ENCODE assay signal across 1 cellular context in the genomic region with DNA sequence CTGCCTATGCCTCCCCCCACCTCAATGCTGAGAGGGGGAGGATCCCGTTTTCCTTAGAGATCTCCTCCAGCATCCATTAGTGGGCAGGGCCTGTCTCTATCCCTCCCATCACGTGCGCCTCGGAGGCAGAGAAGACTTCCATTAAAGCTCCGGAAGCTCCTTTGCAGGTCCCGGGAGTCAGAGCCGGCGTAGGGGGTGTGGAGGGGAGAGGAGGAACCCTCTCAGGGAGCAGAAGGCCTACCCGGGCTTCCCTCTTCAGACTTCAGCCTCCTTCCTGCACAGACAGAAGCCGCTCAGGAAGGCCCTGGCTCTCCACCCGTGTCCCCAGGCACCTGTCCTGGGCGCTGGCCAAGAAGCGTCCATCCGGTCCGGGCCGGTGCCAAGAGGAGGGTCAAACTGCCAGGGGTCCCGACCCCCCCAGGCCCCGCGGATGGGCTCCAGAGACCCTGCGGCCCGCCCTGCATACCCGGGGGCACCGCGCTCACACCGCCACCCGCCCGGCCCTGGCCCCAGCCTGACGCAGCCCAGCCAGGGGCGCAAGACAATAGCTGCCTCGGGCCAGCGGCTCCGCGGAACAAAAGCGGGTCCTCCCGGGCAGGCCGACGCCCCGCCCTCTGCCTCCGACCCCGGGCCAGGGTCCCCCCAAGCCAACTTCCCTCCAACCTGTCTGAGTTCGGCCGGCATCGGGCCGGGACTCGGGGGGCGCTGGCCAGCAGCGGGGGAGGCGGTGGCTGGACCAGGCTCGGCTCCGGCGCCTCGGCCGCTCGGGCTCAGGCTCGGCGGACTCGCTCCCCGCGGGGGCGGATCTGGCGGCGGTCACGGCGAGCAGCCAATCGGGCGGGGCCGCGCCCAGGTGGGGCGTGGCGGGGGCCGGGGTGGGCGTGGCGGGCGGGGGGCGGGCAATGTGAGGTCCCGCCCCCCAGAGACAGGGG.
TF ChIP-seq lines count a peak whose summit lies in the region.

No MANE protein-coding gene starts in this region.

TF ChIP-seq in K562, 482 proteins besides CTCF, POLR2A, EP300 and RAD21 (continues in another document):
- TF ChIP-seq MEIS2 (IDR thresholded peaks at IDR 0.05; ENCODE audit: partially characterized antibody) (no peak), CHD4 (IDR thresholded peaks at IDR 0.05; ENCODE audit: insufficient read depth, insufficient replicate concordance, low read depth, low read length, poor library complexity, severe bottlenecking) (peak; percentile 92), MXI1 (IDR thresholded peaks at IDR 0.05; ENCODE audit: low read depth, low read length) (no peak), HMG20A (CRISPR knock-in tag; conservative IDR thresholded peaks at IDR 0.05) (no peak), BMI1 (IDR thresholded peaks at IDR 0.05; ENCODE audit: low read length) (no peak), ELF2 (CRISPR knock-in tag; IDR thresholded peaks at IDR 0.05) (peak; percentile 91), NRF1 (conservative IDR thresholded peaks at IDR 0.05 in 1 of 2, IDR thresholded peaks at IDR 0.05 in 1 of 2) (peak; percentile 58 to 70), TFAM (CRISPR knock-in tag; conservative IDR thresholded peaks at IDR 0.05) (no peak), POLR2G (IDR thresholded peaks at IDR 0.05; ENCODE audit: low read depth, low read length) (peak; percentile 82), ZC3H11A (IDR thresholded peaks at IDR 0.05; ENCODE audit: low read depth, low read length) (peak; percentile 75; the same call in 1 of the 2 replicates), RAD51 (IDR thresholded peaks at IDR 0.05; ENCODE audit: borderline replicate concordance, low read depth) (peak; percentile 45; the same call in 1 of the 2 replicates), ZNF583 (CRISPR knock-in tag; IDR thresholded peaks at IDR 0.05) (peak; percentile 81; the same call in 1 of the 2 replicates), NR4A1 (CRISPR knock-in tag; IDR thresholded peaks at IDR 0.05) (no peak), NR4A1 (tag; IDR thresholded peaks at IDR 0.05) (peak; percentile 80), CAMTA2 (CRISPR knock-in tag; conservative IDR thresholded peaks at IDR 0.05) (peak; percentile 96), ARID4B (CRISPR knock-in tag; IDR thresholded peaks at IDR 0.05) (no peak), JUND (IDR thresholded peaks at IDR 0.05; ENCODE audit: borderline replicate concordance, low read depth, low read length) (peak; percentile 47), JUND (tag; IDR thresholded peaks at IDR 0.05; ENCODE audit: borderline replicate concordance, low read depth, low read length) (0 out of 3 replicates have a peak, but pooled peaks have one; percentile 8), ETS1 (conservative IDR thresholded peaks at IDR 0.05; ENCODE audit: control insufficient read depth, low read depth, low read length) (peak; percentile 91; the same call in 1 of the 2 replicates), CBX3 (IDR thresholded peaks at IDR 0.05; ENCODE audit: borderline replicate concordance in 1 of 2, low read length in 2 of 2) (no peak), ZBTB2 (IDR thresholded peaks at IDR 0.05) (no peak), WHSC1 (IDR thresholded peaks at IDR 0.05; ENCODE audit: low read length) (no peak), USF2 (CRISPR knock-in tag; IDR thresholded peaks at IDR 0.05) (peak; percentile 79), GTF2E2 (tag; IDR thresholded peaks at IDR 0.05) (0 out of 2 replicates have a peak, but pooled peaks have one; percentile 69), ZNF184 (CRISPR knock-in tag; IDR thresholded peaks at IDR 0.05) (peak; percentile 20; the same call in 1 of the 2 replicates), POU5F1 (IDR thresholded peaks at IDR 0.05; ENCODE audit: borderline replicate concordance, low read depth, low read length, partially characterized antibody) (peak; percentile 73), SRF (CRISPR knock-in tag; IDR thresholded peaks at IDR 0.05) (no peak; a peak in 1 of 4 replicates), ZNF77 (CRISPR knock-in tag; IDR thresholded peaks at IDR 0.05) (no peak; the same call in 1 of the 2 replicates), THRB (CRISPR knock-in tag; conservative IDR thresholded peaks at IDR 0.05) (no peak; the same call in 1 of the 2 replicates), ZNF699 (CRISPR knock-in tag; IDR thresholded peaks at IDR 0.05; ENCODE audit: insufficient replicate concordance) (peak; percentile 70), E2F6 (IDR thresholded peaks at IDR 0.05; ENCODE audit: borderline replicate concordance in 1 of 2, extremely low read depth in 1 of 2, insufficient read depth in 1 of 2, insufficient read length in 1 of 2, low read depth in 1 of 2, low read length in 1 of 2, poor library complexity in 1 of 2, severe bottlenecking in 1 of 2) (peak; percentile 18 to 67), REST (CRISPR knock-in tag; IDR thresholded peaks at IDR 0.05; ENCODE audit: low read depth) (peak; percentile 88), SIN3A (IDR thresholded peaks at IDR 0.05; ENCODE audit: borderline replicate concordance in 2 of 2, control insufficient read depth in 1 of 2, low read depth in 2 of 2, low read length in 2 of 2) (peak; percentile 59 to 65; a peak in 2 of 4 replicates)
